In the genomic region with DNA sequence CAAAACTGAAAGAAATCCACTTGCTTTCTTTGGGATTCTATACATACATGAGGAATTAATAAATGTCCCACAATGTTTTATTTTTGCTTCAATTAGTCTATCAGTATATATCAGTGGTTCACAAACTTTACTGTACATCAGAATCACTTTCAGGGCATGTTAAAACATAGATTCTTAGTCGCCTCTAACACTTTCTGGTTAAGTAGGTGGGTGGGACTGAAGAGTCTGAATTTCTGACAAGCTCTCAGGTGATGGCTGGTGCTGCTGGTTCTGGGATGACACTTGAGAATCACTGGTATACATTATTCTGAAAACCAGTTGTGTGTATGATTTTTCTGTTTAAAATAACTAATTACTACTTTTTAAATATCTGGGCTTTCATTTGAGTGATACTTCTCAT, we compare ENCODE assay signal across 23 cellular contexts.
"Had no signal": no experiment of that assay in that cellular context is flagged by ENCODE, and none has a peak within 500 bp of the region (broad histone marks: within the 10 kb centered on the region; RNA-seq: fewer than 3 reads in every experiment).

No MANE protein-coding gene starts in this region.

- H3K9me3 Mint-ChIP-seq: activated CD4-positive, alpha-beta T cell treated with anti-CD3 and anti-CD28 coated beads, Interleukin-2, amount 10 ng/mL, durations not matched to agents 24 days and 14 days; activated naive CD4-positive, alpha-beta T cell treated with anti-CD3 and anti-CD28 coated beads, Interleukin-2, amount 50 U/mL, for 24 hours; natural killer cell treated with Interleukin-12 subunit alpha and Interleukin-12 subunit beta and Interleukin-15 and Interleukin-18, amount 100 ng/mL, for 72 hours had no signal

- H3K4me3 ChIP-seq: ovary, prostate gland, testis, uterus had no signal

- H3K4me3 Mint-ChIP-seq: activated CD4-positive, alpha-beta T cell treated with anti-CD3 and anti-CD28 coated beads, Interleukin-2, amount 10 ng/mL, durations not matched to agents 24 days and 14 days; activated CD8-positive, alpha-beta T cell treated with anti-CD3 and anti-CD28 coated beads for 36 hours; activated naive CD4-positive, alpha-beta T cell treated with anti-CD3 and anti-CD28 coated beads, Interleukin-2, amount 50 U/mL, for 24 hours; brain; memory B cell; natural killer cell treated with Interleukin-12 subunit alpha and Interleukin-12 subunit beta and Interleukin-15 and Interleukin-18, amount 100 ng/mL, for 72 hours; stimulated activated naive B cell treated with anti-CD40 and anti-IgM and Interleukin-4, amounts not matched to agents 10 μg/mL and 1 μg/mL and 100 μg/mL, for 72 hours had no signal

- H3K27me3 Mint-ChIP-seq: activated CD4-positive, alpha-beta T cell treated with anti-CD3 and anti-CD28 coated beads, Interleukin-2, amount 10 ng/mL, durations not matched to agents 24 days and 14 days; activated CD8-positive, alpha-beta T cell treated with anti-CD3 and anti-CD28 coated beads for 36 hours; activated naive CD4-positive, alpha-beta T cell treated with anti-CD3 and anti-CD28 coated beads, Interleukin-2, amount 50 U/mL, for 24 hours; brain; memory B cell; natural killer cell treated with Interleukin-12 subunit alpha and Interleukin-12 subunit beta and Interleukin-15 and Interleukin-18, amount 100 ng/mL, for 72 hours; stimulated activated naive B cell treated with anti-CD40 and anti-IgM and Interleukin-4, amounts not matched to agents 10 μg/mL and 1 μg/mL and 100 μg/mL, for 72 hours had no signal

- DNase-seq: activated CD4-positive, alpha-beta T cell treated with anti-CD3 and anti-CD28 coated beads, Interleukin-2, amount 10 ng/mL, durations not matched to agents 24 days and 14 days; activated CD8-positive, alpha-beta T cell treated with anti-CD3 and anti-CD28 coated beads for 36 hours; activated gamma-delta T cell treated with Interleukin-2 at 50 U/mL for 16 hours; activated T-cell treated with anti-CD3 and anti-CD28 coated beads, Interleukin-2, amount 50 U/mL, for 1 hour; aorta; dermis blood vessel endothelial cell; effector memory CD4-positive, alpha-beta T cell; foreskin keratinocyte; left colon; ovary; stimulated activated CD4-positive, alpha-beta T cell treated with anti-CD3 and anti-CD28 coated beads, Interleukin-2, amount 100 ng/mL, for 48 hours; stimulated activated CD8-positive, alpha-beta memory T cell treated with anti-CD3 and anti-CD28 coated beads, Interleukin-4, amount 100 ng/mL, for 48 hours; stimulated activated naive B cell treated with anti-CD40 and anti-IgM and Interleukin-4, amounts not matched to agents 10 μg/mL and 1 μg/mL and 100 μg/mL, for 72 hours; testis; trophoblast cell; uterus had no signal

- H3K4me1 ChIP-seq: foreskin keratinocyte, prostate gland, testis, uterus had no signal

- H3K36me3 ChIP-seq: ovary, prostate gland, uterus had no signal

- H3K27me3 ChIP-seq: foreskin keratinocyte, ovary, testis, uterus had no signal

- H3K27ac ChIP-seq: foreskin keratinocyte, ovary, prostate gland, testis, uterus, VCaP had no signal

- H3K27ac Mint-ChIP-seq: activated CD4-positive, alpha-beta T cell treated with anti-CD3 and anti-CD28 coated beads, Interleukin-2, amount 10 ng/mL, durations not matched to agents 24 days and 14 days; activated CD8-positive, alpha-beta T cell treated with anti-CD3 and anti-CD28 coated beads for 36 hours; activated naive CD4-positive, alpha-beta T cell treated with anti-CD3 and anti-CD28 coated beads, Interleukin-2, amount 50 U/mL, for 24 hours; brain; memory B cell; natural killer cell treated with Interleukin-12 subunit alpha and Interleukin-12 subunit beta and Interleukin-15 and Interleukin-18, amount 100 ng/mL, for 72 hours; stimulated activated naive B cell treated with anti-CD40 and anti-IgM and Interleukin-4, amounts not matched to agents 10 μg/mL and 1 μg/mL and 100 μg/mL, for 72 hours had no signal

- ATAC-seq: activated CD4-positive, CD25-positive, alpha-beta regulatory T cell treated with anti-CD3 and anti-CD28 coated beads, Interleukin-2, amount 50 U/mL, for 24 hours; activated CD8-positive, alpha-beta T cell treated with anti-CD3 and anti-CD28 coated beads for 36 hours; foreskin keratinocyte; left colon; natural killer cell treated with Interleukin-12 subunit alpha and Interleukin-12 subunit beta and Interleukin-15 and Interleukin-18, amount 100 ng/mL, for 72 hours; stimulated activated naive B cell treated with anti-CD40 and anti-IgM and Interleukin-4, amounts not matched to agents 10 μg/mL and 1 μg/mL and 100 μg/mL, for 72 hours had no signal

- H3K4me1 Mint-ChIP-seq: activated naive CD4-positive, alpha-beta T cell treated with anti-CD3 and anti-CD28 coated beads, Interleukin-2, amount 50 U/mL, for 24 hours; memory B cell; stimulated activated naive B cell treated with anti-CD40 and anti-IgM and Interleukin-4, amounts not matched to agents 10 μg/mL and 1 μg/mL and 100 μg/mL, for 72 hours had no signal

- H3K9me3 ChIP-seq: ovary, prostate gland, testis, uterus had no signal
